Comparison of ENCODE assay signal across 8 cellular contexts in the genomic region with DNA sequence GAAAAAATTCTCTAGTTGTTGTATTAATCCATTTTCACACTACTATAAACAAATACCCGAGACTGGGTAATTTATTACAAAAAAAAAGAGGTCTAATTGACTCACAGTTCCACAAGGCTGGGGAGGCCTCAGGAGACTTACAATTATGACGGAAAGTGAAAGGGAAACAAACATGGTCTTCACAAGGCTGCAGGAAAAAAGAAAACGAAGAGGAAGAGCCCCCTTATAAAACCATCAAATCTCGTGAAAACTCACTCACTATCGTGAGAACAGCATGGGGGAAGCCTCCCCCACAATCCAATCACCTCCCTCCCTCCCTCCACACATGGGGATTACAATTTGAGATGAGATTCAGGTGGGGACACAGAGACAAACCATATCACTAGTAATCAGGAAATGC.
A peak's percentile ranks its signal among the peaks of the same experiment; 100 is the strongest.
DNase-seq lines count a peak whose midpoint lies in the region; ATAC-seq lines count a peak whose summit lies in the region.

No MANE protein-coding gene starts in this region.

- no peaks in the 10 kb centered on the region for H3K9me3 Mint-ChIP-seq in activated CD4-positive, alpha-beta T cell treated with anti-CD3 and anti-CD28 coated beads, Interleukin-2, amount 10 ng/mL, durations not matched to agents 24 days and 14 days
- H3K9me3 Mint-ChIP-seq in natural killer cell treated with Interleukin-12 subunit alpha and Interleukin-12 subunit beta and Interleukin-15 and Interleukin-18, amount 100 ng/mL, for 72 hours: no peaks in the 10 kb centered on the region

- peak; percentile 81 for ATAC-seq in HG02642 (IDR thresholded peaks at IDR 0.05; ENCODE audit: poor library complexity, unreplicated experiment)
- peak; percentile 76 to 79 for ATAC-seq in natural killer cell treated with Interleukin-12 subunit alpha and Interleukin-12 subunit beta and Interleukin-15 and Interleukin-18, amount 100 ng/mL, for 72 hours

- no peak for DNase-seq in activated CD4-positive, alpha-beta T cell treated with anti-CD3 and anti-CD28 coated beads, Interleukin-2, amount 10 ng/mL, durations not matched to agents 24 days and 14 days
- DNase-seq in activated CD4-positive, alpha-beta T cell treated with anti-CD3 and anti-CD28 coated beads, Interleukin-2, amount 50 U/mL, for 4 hours: no peak
- DNase-seq in OCI-M1 (lab: John Stamatoyannopoulos, UW): peak; percentile 63
- DNase-seq in natural killer cell treated with Interleukin-12 subunit alpha and Interleukin-12 subunit beta and Interleukin-15 and Interleukin-18, amount 100 ng/mL, for 72 hours (ENCODE audit: low spot score): peak; percentile 60
- DNase-seq in SW480 (ENCODE audit: low spot score): no peak
- DNase-seq in NCI-H345 (lab: John Stamatoyannopoulos, UW): no peak
- DNase-seq in NCI-H1105 (lab: John Stamatoyannopoulos, UW): no peak

- H3K27me3 Mint-ChIP-seq in activated CD4-positive, alpha-beta T cell treated with anti-CD3 and anti-CD28 coated beads, Interleukin-2, amount 10 ng/mL, durations not matched to agents 24 days and 14 days: peaks cover 4% of the 10 kb centered on the region
- H3K27me3 Mint-ChIP-seq in natural killer cell treated with Interleukin-12 subunit alpha and Interleukin-12 subunit beta and Interleukin-15 and Interleukin-18, amount 100 ng/mL, for 72 hours: no peaks in the 10 kb centered on the region

- intact Hi-C loops in activated CD4-positive, alpha-beta T cell treated with anti-CD3 and anti-CD28 coated beads, Interleukin-2, amount 10 ng/mL, durations not matched to agents 24 days and 14 days (cut with micrococcal nuclease): no loop called here

- H3K36me3 Mint-ChIP-seq in activated CD4-positive, alpha-beta T cell treated with anti-CD3 and anti-CD28 coated beads, Interleukin-2, amount 10 ng/mL, durations not matched to agents 24 days and 14 days (ENCODE audit: low read depth): no peaks in the 10 kb centered on the region
- H3K36me3 Mint-ChIP-seq in natural killer cell treated with Interleukin-12 subunit alpha and Interleukin-12 subunit beta and Interleukin-15 and Interleukin-18, amount 100 ng/mL, for 72 hours: no peaks in the 10 kb centered on the region

- peaks cover 5% of the 10 kb centered on the region for H3K4me1 Mint-ChIP-seq in activated CD4-positive, alpha-beta T cell treated with anti-CD3 and anti-CD28 coated beads, Interleukin-2, amount 10 ng/mL, durations not matched to agents 24 days and 14 days
- peaks cover 8 to 12% of the 10 kb centered on the region in 2 donors for H3K4me1 Mint-ChIP-seq in natural killer cell treated with Interleukin-12 subunit alpha and Interleukin-12 subunit beta and Interleukin-15 and Interleukin-18, amount 100 ng/mL, for 72 hours (ENCODE audit: low read depth in 2 of 2)

- H3K27ac Mint-ChIP-seq in activated CD4-positive, alpha-beta T cell treated with anti-CD3 and anti-CD28 coated beads, Interleukin-2, amount 10 ng/mL, durations not matched to agents 24 days and 14 days: peak overlapping the region; percentile 77
- peak overlapping the region; percentile 75 to 91 for H3K27ac Mint-ChIP-seq in natural killer cell treated with Interleukin-12 subunit alpha and Interleukin-12 subunit beta and Interleukin-15 and Interleukin-18, amount 100 ng/mL, for 72 hours

- peak overlapping the region; percentile 59 for H3K4me3 Mint-ChIP-seq in activated CD4-positive, alpha-beta T cell treated with anti-CD3 and anti-CD28 coated beads, Interleukin-2, amount 10 ng/mL, durations not matched to agents 24 days and 14 days
- H3K4me3 Mint-ChIP-seq in natural killer cell treated with Interleukin-12 subunit alpha and Interleukin-12 subunit beta and Interleukin-15 and Interleukin-18, amount 100 ng/mL, for 72 hours: peak overlapping the region; percentile 70

Comparison
In these comparisons a context has a peak if more than half of its experiments do, and no peak if none do; other contexts are left out.
1. DNase-seq: peak in OCI-M1 (single experiment) and natural killer cell treated with Interleukin-12 subunit alpha and Interleukin-12 subunit beta and Interleukin-15 and Interleukin-18, amount 100 ng/mL, for 72 hours (single experiment); none in activated CD4-positive, alpha-beta T cell treated with anti-CD3 and anti-CD28 coated beads, Interleukin-2, amount 10 ng/mL, durations not matched to agents 24 days and 14 days (single experiment), activated CD4-positive, alpha-beta T cell treated with anti-CD3 and anti-CD28 coated beads, Interleukin-2, amount 50 U/mL, for 4 hours (0 of 2), SW480 (single experiment), NCI-H345 (single experiment) and NCI-H1105 (single experiment).